In genomic region chr16:89909777-89910716, GRCh38 we compare ENCODE assay signal across 8 cellular contexts. TPM values are rescaled to one million over a fixed set of nuclear protein-coding genes. Genes with fewer than 3 reads are reported as not detected.
DNase-seq lines count a peak whose midpoint lies in the region; ATAC-seq and TF ChIP-seq lines count a peak whose summit lies in the region.

No MANE protein-coding gene starts in this region.

- H3K36me3 ChIP-seq in mesodermal cell (ENCODE audit: control insufficient read depth, insufficient read depth, low read length) = peaks cover 74% of the 10 kb centered on the region

- ATAC-seq in activated CD8-positive, alpha-beta memory T cell treated with anti-CD3 and anti-CD28 coated beads, Interleukin-2, amount 10 ng/mL, durations not matched to agents 7 days and 5 days = peak; percentile 87
- peak; percentile 82 for ATAC-seq in stimulated activated effector memory CD8-positive, alpha-beta T cell treated with anti-CD3 and anti-CD28 coated beads, Interleukin-12 subunit alpha, Interleukin-12 subunit beta, amount 100 ng/mL, for 72 hours
- ATAC-seq in HG02571 (IDR thresholded peaks at IDR 0.05; ENCODE audit: unreplicated experiment) = no peak

- DNase-seq in AG08395 (ENCODE audit: low spot score) (peak; percentile 88), GM20000 (ENCODE audit: low spot score) (peak; percentile 85), NOMO-1 treated with DMSO at 0.1 percent for 48 hours (lab: John Stamatoyannopoulos, UW; ENCODE audit: unreplicated experiment) (peak; percentile 44), endothelial cell (ENCODE audit: low spot score) (peak; percentile 83)
- peak; percentile 78 for DNase-seq in activated CD8-positive, alpha-beta memory T cell treated with anti-CD3 and anti-CD28 coated beads, Interleukin-2, amount 10 ng/mL, durations not matched to agents 7 days and 5 days
- DNase-seq in stimulated activated effector memory CD8-positive, alpha-beta T cell treated with anti-CD3 and anti-CD28 coated beads, Interleukin-12 subunit alpha, Interleukin-12 subunit beta, amount 100 ng/mL, for 72 hours (ENCODE audit: low spot score in 2 of 2) = peak; percentile 65 to 81

- peak overlapping the region; percentile 57 for H3K27ac ChIP-seq in mesodermal cell (ENCODE audit: low read depth, low read length, severe bottlenecking)

- no peak overlapping the region for H3K4me3 Mint-ChIP-seq in activated CD8-positive, alpha-beta memory T cell treated with anti-CD3 and anti-CD28 coated beads, Interleukin-2, amount 10 ng/mL, durations not matched to agents 7 days and 5 days
- H3K4me3 Mint-ChIP-seq in endothelial cell (ENCODE audit: unreplicated experiment) = no peak overlapping the region
- no peak overlapping the region for H3K4me3 Mint-ChIP-seq in stimulated activated effector memory CD8-positive, alpha-beta T cell treated with anti-CD3 and anti-CD28 coated beads, Interleukin-12 subunit alpha, Interleukin-12 subunit beta, amount 100 ng/mL, for 72 hours

- CTCF ChIA-PET in activated CD8-positive, alpha-beta memory T cell treated with anti-CD3 and anti-CD28 coated beads, Interleukin-2, amount 10 ng/mL, durations not matched to agents 7 days and 5 days (lab: Charles Lee) = interaction anchor here (0.7 to 2.3 kb wide), 33 partner anchors 8 to 221 kb away, joined by 3 to 18 read pairs (median 5); partner anchors contain the start of genes MC1R, TCF25 and TUBB3

- WGBS in mesodermal cell (ENCODE audit: insufficient coverage in 2 of 2), 2 experiments = 82 to 85% methylated on average over 46 to 47 of the region's 47 CpGs

- H3K27ac Mint-ChIP-seq in activated CD8-positive, alpha-beta memory T cell treated with anti-CD3 and anti-CD28 coated beads, Interleukin-2, amount 10 ng/mL, durations not matched to agents 7 days and 5 days = no peak overlapping the region
- H3K27ac Mint-ChIP-seq in endothelial cell (ENCODE audit: unreplicated experiment) = no peak overlapping the region
- no peak overlapping the region for H3K27ac Mint-ChIP-seq in stimulated activated effector memory CD8-positive, alpha-beta T cell treated with anti-CD3 and anti-CD28 coated beads, Interleukin-12 subunit alpha, Interleukin-12 subunit beta, amount 100 ng/mL, for 72 hours

- no peak overlapping the region for H3K4me3 ChIP-seq in mesodermal cell (ENCODE audit: extremely low read depth, insufficient read depth, low read length, poor library complexity, severe bottlenecking)

- peaks cover 5% of the 10 kb centered on the region for H3K9me3 ChIP-seq in mesodermal cell (ENCODE audit: control insufficient read depth, low read length)

- H3K36me3 Mint-ChIP-seq in activated CD8-positive, alpha-beta memory T cell treated with anti-CD3 and anti-CD28 coated beads, Interleukin-2, amount 10 ng/mL, durations not matched to agents 7 days and 5 days = peaks cover 36% of the 10 kb centered on the region
- H3K36me3 Mint-ChIP-seq in endothelial cell (ENCODE audit: low read depth, unreplicated experiment) = peaks cover 33% of the 10 kb centered on the region
- peaks cover 54% of the 10 kb centered on the region for H3K36me3 Mint-ChIP-seq in stimulated activated effector memory CD8-positive, alpha-beta T cell treated with anti-CD3 and anti-CD28 coated beads, Interleukin-12 subunit alpha, Interleukin-12 subunit beta, amount 100 ng/mL, for 72 hours

- peaks cover 9% of the 10 kb centered on the region for H3K4me1 ChIP-seq in mesodermal cell (ENCODE audit: control insufficient read depth, insufficient read depth, low read length, poor library complexity, severe bottlenecking)

- no peaks in the 10 kb centered on the region for H3K27me3 Mint-ChIP-seq in activated CD8-positive, alpha-beta memory T cell treated with anti-CD3 and anti-CD28 coated beads, Interleukin-2, amount 10 ng/mL, durations not matched to agents 7 days and 5 days
- peaks cover 12% of the 10 kb centered on the region for H3K27me3 Mint-ChIP-seq in endothelial cell (ENCODE audit: unreplicated experiment)

- H3K9me3 Mint-ChIP-seq in activated CD8-positive, alpha-beta memory T cell treated with anti-CD3 and anti-CD28 coated beads, Interleukin-2, amount 10 ng/mL, durations not matched to agents 7 days and 5 days (ENCODE audit: low read depth) = peaks cover 2% of the 10 kb centered on the region
- H3K9me3 Mint-ChIP-seq in endothelial cell (ENCODE audit: unreplicated experiment) = no peaks in the 10 kb centered on the region
- H3K9me3 Mint-ChIP-seq in stimulated activated effector memory CD8-positive, alpha-beta T cell treated with anti-CD3 and anti-CD28 coated beads, Interleukin-12 subunit alpha, Interleukin-12 subunit beta, amount 100 ng/mL, for 72 hours = no peaks in the 10 kb centered on the region

- peak; percentile 93 for TF ChIP-seq CTCF in GM20000 (IDR thresholded peaks at IDR 0.05; ENCODE audit: extremely low read depth, missing control alignments)
- TF ChIP-seq CTCF in endothelial cell (IDR thresholded peaks at IDR 0.05; ENCODE audit: unreplicated experiment) = peak; percentile 86

- H3K4me1 Mint-ChIP-seq in activated CD8-positive, alpha-beta memory T cell treated with anti-CD3 and anti-CD28 coated beads, Interleukin-2, amount 10 ng/mL, durations not matched to agents 7 days and 5 days = peaks cover 10% of the 10 kb centered on the region
- H3K4me1 Mint-ChIP-seq in endothelial cell (ENCODE audit: unreplicated experiment) = no peaks in the 10 kb centered on the region
- peaks cover 18% of the 10 kb centered on the region for H3K4me1 Mint-ChIP-seq in stimulated activated effector memory CD8-positive, alpha-beta T cell treated with anti-CD3 and anti-CD28 coated beads, Interleukin-12 subunit alpha, Interleukin-12 subunit beta, amount 100 ng/mL, for 72 hours

RNA-seq across cellular contexts. Expression of gene MC1R, which starts 8.6 kb away (rescaled TPM):
- total RNA-seq in activated CD8-positive, alpha-beta memory T cell treated with anti-CD3 and anti-CD28 coated beads, Interleukin-2, amount 10 ng/mL, durations not matched to agents 7 days and 5 days = 1 to 10 TPM; 2.6 to 4.1 TPM
- total RNA-seq in endothelial cell (ENCODE audit: unreplicated experiment) = 2.9 TPM
- polyA plus RNA-seq in mesodermal cell (2013, experiment 1 of 2) = 6.0 TPM
- polyA plus RNA-seq in mesodermal cell (2013, experiment 2 of 2) = 5.1 TPM

RNA-seq across cellular contexts. Expression of gene TUBB3, which starts 13.1 kb away (rescaled TPM):
- total RNA-seq in activated CD8-positive, alpha-beta memory T cell treated with anti-CD3 and anti-CD28 coated beads, Interleukin-2, amount 10 ng/mL, durations not matched to agents 7 days and 5 days = 1 to 10 TPM; 3.6 to 5.0 TPM
- total RNA-seq in endothelial cell (ENCODE audit: unreplicated experiment) = 95.7 TPM
- 189 TPM for polyA plus RNA-seq in mesodermal cell (2013, experiment 1 of 2)
- 156 TPM for polyA plus RNA-seq in mesodermal cell (2013, experiment 2 of 2)

RNA-seq across cellular contexts. Expression of gene TCF25, which starts 36.7 kb away (rescaled TPM):
- total RNA-seq in activated CD8-positive, alpha-beta memory T cell treated with anti-CD3 and anti-CD28 coated beads, Interleukin-2, amount 10 ng/mL, durations not matched to agents 7 days and 5 days = 100 to 1,000 TPM; 181 to 216 TPM
- 210 TPM for total RNA-seq in endothelial cell (ENCODE audit: unreplicated experiment)
- 173 TPM for polyA plus RNA-seq in mesodermal cell (2013, experiment 1 of 2)
- 145 TPM for polyA plus RNA-seq in mesodermal cell (2013, experiment 2 of 2)

RNA-seq across cellular contexts. Expression of gene DEF8, which starts 38.5 kb away (rescaled TPM):
- total RNA-seq in activated CD8-positive, alpha-beta memory T cell treated with anti-CD3 and anti-CD28 coated beads, Interleukin-2, amount 10 ng/mL, durations not matched to agents 7 days and 5 days = 10 to 100 TPM; 26.7 to 27.7 TPM
- total RNA-seq in endothelial cell (ENCODE audit: unreplicated experiment) = 65.5 TPM
- polyA plus RNA-seq in mesodermal cell (2013, experiment 1 of 2) = 69.2 TPM
- polyA plus RNA-seq in mesodermal cell (2013, experiment 2 of 2) = 62.5 TPM

Comparison
In these comparisons a context has a peak if more than half of its experiments do, and no peak if none do; other contexts are left out.
1. RNA of gene TUBB3, which starts 13.1 kb away (total RNA-seq): 95.7 TPM in endothelial cell (single experiment); 3.6 to 5.0 TPM in activated CD8-positive, alpha-beta memory T cell treated with anti-CD3 and anti-CD28 coated beads, Interleukin-2, amount 10 ng/mL, durations not matched to agents 7 days and 5 days; every median in the first group is over 10 times any median in the second.
2. Peak in every context shown above with its lines, with median percentiles within 50 percentile points of each other: DNase-seq.